In genomic region chr3:82194870-82195269, GRCh38 we compare ENCODE assay signal across 27 cellular contexts.
"Had no signal": no experiment of that assay in that cellular context is flagged by ENCODE, and none has a peak within 500 bp of the region (broad histone marks: within the 10 kb centered on the region; RNA-seq: fewer than 3 reads in every experiment).

No MANE protein-coding gene starts in this region.

- H3K9ac ChIP-seq: parathyroid adenoma had no signal

- H3K27me3 ChIP-seq: esophagus squamous epithelium, heart left ventricle, hepatocyte, left lung, sigmoid colon, testis, tibial artery, upper lobe of left lung had no signal

- H3K9me3 Mint-ChIP-seq: endodermal cell; mesothelial cell of epicardium; neural crest cell; stimulated activated memory B cell treated with anti-CD40 and anti-IgM and Interleukin-4, amounts not matched to agents 10 μg/mL and 1 μg/mL and 100 μg/mL, for 72 hours had no signal

- ATAC-seq: heart left ventricle; left cardiac atrium; left lung; mucosa of descending colon; natural killer cell treated with Interleukin-12 subunit alpha and Interleukin-12 subunit beta and Interleukin-15 and Interleukin-18, amount 100 ng/mL, for 72 hours; right cardiac atrium; stimulated activated memory B cell treated with anti-CD40 and anti-IgM and Interleukin-4, amounts not matched to agents 10 μg/mL and 1 μg/mL and 100 μg/mL, for 72 hours; stimulated activated naive CD8-positive, alpha-beta T cell treated with anti-CD3 and anti-CD28 coated beads, Interleukin-15, Interleukin-2, amounts not matched to agents 100 U/mL and 50 U/mL, for 24 hours had no signal

- H3K4me3 ChIP-seq: esophagus squamous epithelium, heart left ventricle, hepatocyte, left lung, mucosa of descending colon, sigmoid colon, testis, tibial artery, upper lobe of left lung had no signal

- H3K4me1 Mint-ChIP-seq: endodermal cell; mesothelial cell of epicardium; naive B cell; neural crest cell; stimulated activated memory B cell treated with anti-CD40 and anti-IgM and Interleukin-4, amounts not matched to agents 10 μg/mL and 1 μg/mL and 100 μg/mL, for 72 hours had no signal

- H3K79me2 ChIP-seq: hepatocyte, parathyroid adenoma had no signal

- DNase-seq: effector CD8-positive, alpha-beta T cell; endodermal cell; erythroblast; esophagus squamous epithelium; foreskin melanocyte; heart left ventricle; left cardiac atrium; left lung; mesenchymal stem cell; mucosa of descending colon; naive B cell; right cardiac atrium; sigmoid colon; stimulated activated CD4-positive, alpha-beta T cell treated with anti-CD3 and anti-CD28 coated beads, Interleukin-2, amount 100 ng/mL, for 24 hours; stimulated activated CD4-positive, alpha-beta T cell treated with anti-CD3 and anti-CD28 coated beads, Interleukin-4, amount 100 ng/mL, for 4 hours; stimulated activated naive CD8-positive, alpha-beta T cell treated with anti-CD3 and anti-CD28 coated beads, Interleukin-15, Interleukin-2, amounts not matched to agents 100 U/mL and 50 U/mL, for 24 hours; substantia nigra; testis; tibial artery; upper lobe of left lung had no signal

- H3K36me3 ChIP-seq: esophagus squamous epithelium, heart left ventricle, left lung, sigmoid colon, tibial artery, upper lobe of left lung had no signal

- H3K27ac ChIP-seq: esophagus squamous epithelium, heart left ventricle, hepatocyte, left lung, parathyroid adenoma, sigmoid colon, testis, tibial artery, upper lobe of left lung had no signal

- H3K27me3 Mint-ChIP-seq: naive B cell; natural killer cell treated with Interleukin-12 subunit alpha and Interleukin-12 subunit beta and Interleukin-15 and Interleukin-18, amount 100 ng/mL, for 72 hours; progenitor cell of endocrine pancreas; stimulated activated memory B cell treated with anti-CD40 and anti-IgM and Interleukin-4, amounts not matched to agents 10 μg/mL and 1 μg/mL and 100 μg/mL, for 72 hours had no signal

- H3K36me3 Mint-ChIP-seq: mesothelial cell of epicardium; naive B cell; stimulated activated memory B cell treated with anti-CD40 and anti-IgM and Interleukin-4, amounts not matched to agents 10 μg/mL and 1 μg/mL and 100 μg/mL, for 72 hours had no signal

- H3K4me3 Mint-ChIP-seq: endodermal cell; mesothelial cell of epicardium; naive B cell; natural killer cell treated with Interleukin-12 subunit alpha and Interleukin-12 subunit beta and Interleukin-15 and Interleukin-18, amount 100 ng/mL, for 72 hours; neural crest cell; stimulated activated memory B cell treated with anti-CD40 and anti-IgM and Interleukin-4, amounts not matched to agents 10 μg/mL and 1 μg/mL and 100 μg/mL, for 72 hours had no signal

- H3K27ac Mint-ChIP-seq: endodermal cell; mesothelial cell of epicardium; naive B cell; natural killer cell treated with Interleukin-12 subunit alpha and Interleukin-12 subunit beta and Interleukin-15 and Interleukin-18, amount 100 ng/mL, for 72 hours; progenitor cell of endocrine pancreas; stimulated activated memory B cell treated with anti-CD40 and anti-IgM and Interleukin-4, amounts not matched to agents 10 μg/mL and 1 μg/mL and 100 μg/mL, for 72 hours had no signal

- H2AFZ ChIP-seq: hepatocyte, parathyroid adenoma had no signal

- H3K4me1 ChIP-seq: esophagus squamous epithelium, heart left ventricle, left lung, parathyroid adenoma, sigmoid colon, testis, tibial artery, upper lobe of left lung had no signal

- H3K4me2 ChIP-seq: hepatocyte had no signal

- H3K9me3 ChIP-seq: esophagus squamous epithelium, heart left ventricle, left lung, mucosa of descending colon, sigmoid colon, testis, tibial artery, upper lobe of left lung had no signal
